ENCODE assay signal across 17 cellular contexts in genomic region chr1:185936641-185937040, GRCh38.
"Had no signal": no experiment of that assay in that cellular context is flagged by ENCODE, and none has a peak within 500 bp of the region (broad histone marks: within the 10 kb centered on the region; RNA-seq: fewer than 3 reads in every experiment).

No MANE protein-coding gene starts in this region.

- H3K9me3 Mint-ChIP-seq: activated naive CD8-positive, alpha-beta T cell treated with anti-CD3 and anti-CD28 coated beads, Interleukin-2, amount 10 ng/mL, durations not matched to agents 7 days and 5 days; dendritic cell treated with granulocyte-macrophage colony-stimulating factor and Interleukin-4, amounts not matched to agents 40 ng/mL and 50 ng/mL, for 4 days; natural killer cell treated with Interleukin-12 subunit alpha and Interleukin-12 subunit beta and Interleukin-15 and Interleukin-18, amount 100 ng/mL, for 72 hours had no signal

- H3K9me3 ChIP-seq: transverse colon, vagina had no signal

- H3K4me3 ChIP-seq: right atrium auricular region, transverse colon, vagina had no signal

- ATAC-seq: natural killer cell treated with Interleukin-12 subunit alpha and Interleukin-12 subunit beta and Interleukin-15 and Interleukin-18, amount 100 ng/mL, for 72 hours had no signal

- H3K4me3 Mint-ChIP-seq: activated naive CD8-positive, alpha-beta T cell treated with anti-CD3 and anti-CD28 coated beads, Interleukin-2, amount 10 ng/mL, durations not matched to agents 7 days and 5 days; central memory CD8-positive, alpha-beta T cell; dendritic cell treated with granulocyte-macrophage colony-stimulating factor and Interleukin-4, amounts not matched to agents 40 ng/mL and 50 ng/mL, for 4 days; natural killer cell treated with Interleukin-12 subunit alpha and Interleukin-12 subunit beta and Interleukin-15 and Interleukin-18, amount 100 ng/mL, for 72 hours had no signal

- H3K4me1 Mint-ChIP-seq: activated naive CD8-positive, alpha-beta T cell treated with anti-CD3 and anti-CD28 coated beads, Interleukin-2, amount 10 ng/mL, durations not matched to agents 7 days and 5 days; central memory CD8-positive, alpha-beta T cell had no signal

- H3K27me3 ChIP-seq: brain microvascular endothelial cell, right atrium auricular region, transverse colon, vagina had no signal

- H3K27ac Mint-ChIP-seq: activated naive CD8-positive, alpha-beta T cell treated with anti-CD3 and anti-CD28 coated beads, Interleukin-2, amount 10 ng/mL, durations not matched to agents 7 days and 5 days; dendritic cell treated with granulocyte-macrophage colony-stimulating factor and Interleukin-4, amounts not matched to agents 40 ng/mL and 50 ng/mL, for 4 days; natural killer cell treated with Interleukin-12 subunit alpha and Interleukin-12 subunit beta and Interleukin-15 and Interleukin-18, amount 100 ng/mL, for 72 hours; progenitor cell of endocrine pancreas had no signal

- H3K4me1 ChIP-seq: right atrium auricular region, transverse colon, vagina had no signal

- H3K27ac ChIP-seq: brain microvascular endothelial cell, right atrium auricular region, transverse colon, vagina had no signal

- DNase-seq: activated CD4-positive, CD25-positive, alpha-beta regulatory T cell treated with anti-CD3 and anti-CD28 coated beads, Interleukin-2, amount 50 U/mL, for 72 hours; activated naive CD4-positive, alpha-beta T cell; activated naive CD8-positive, alpha-beta T cell treated with anti-CD3 and anti-CD28 coated beads, Interleukin-2, amount 10 ng/mL, durations not matched to agents 7 days and 5 days; brain microvascular endothelial cell; erythroblast; kidney glomerular epithelial cell; mesendoderm; stimulated activated CD4-positive, alpha-beta T cell treated with anti-CD3 and anti-CD28 coated beads, Interleukin-4, amount 100 ng/mL, for 24 hours; stimulated activated naive CD4-positive, alpha-beta T cell; T-helper 9 cell; transverse colon had no signal

- H3K36me3 ChIP-seq: brain microvascular endothelial cell, right atrium auricular region, transverse colon, vagina had no signal

- H3K27me3 Mint-ChIP-seq: dendritic cell treated with granulocyte-macrophage colony-stimulating factor and Interleukin-4, amounts not matched to agents 40 ng/mL and 50 ng/mL, for 4 days; natural killer cell treated with Interleukin-12 subunit alpha and Interleukin-12 subunit beta and Interleukin-15 and Interleukin-18, amount 100 ng/mL, for 72 hours; progenitor cell of endocrine pancreas had no signal

- H3K36me3 Mint-ChIP-seq: activated naive CD8-positive, alpha-beta T cell treated with anti-CD3 and anti-CD28 coated beads, Interleukin-2, amount 10 ng/mL, durations not matched to agents 7 days and 5 days; natural killer cell treated with Interleukin-12 subunit alpha and Interleukin-12 subunit beta and Interleukin-15 and Interleukin-18, amount 100 ng/mL, for 72 hours had no signal
